ENCODE assay signal across 9 cellular contexts in the genomic region with DNA sequence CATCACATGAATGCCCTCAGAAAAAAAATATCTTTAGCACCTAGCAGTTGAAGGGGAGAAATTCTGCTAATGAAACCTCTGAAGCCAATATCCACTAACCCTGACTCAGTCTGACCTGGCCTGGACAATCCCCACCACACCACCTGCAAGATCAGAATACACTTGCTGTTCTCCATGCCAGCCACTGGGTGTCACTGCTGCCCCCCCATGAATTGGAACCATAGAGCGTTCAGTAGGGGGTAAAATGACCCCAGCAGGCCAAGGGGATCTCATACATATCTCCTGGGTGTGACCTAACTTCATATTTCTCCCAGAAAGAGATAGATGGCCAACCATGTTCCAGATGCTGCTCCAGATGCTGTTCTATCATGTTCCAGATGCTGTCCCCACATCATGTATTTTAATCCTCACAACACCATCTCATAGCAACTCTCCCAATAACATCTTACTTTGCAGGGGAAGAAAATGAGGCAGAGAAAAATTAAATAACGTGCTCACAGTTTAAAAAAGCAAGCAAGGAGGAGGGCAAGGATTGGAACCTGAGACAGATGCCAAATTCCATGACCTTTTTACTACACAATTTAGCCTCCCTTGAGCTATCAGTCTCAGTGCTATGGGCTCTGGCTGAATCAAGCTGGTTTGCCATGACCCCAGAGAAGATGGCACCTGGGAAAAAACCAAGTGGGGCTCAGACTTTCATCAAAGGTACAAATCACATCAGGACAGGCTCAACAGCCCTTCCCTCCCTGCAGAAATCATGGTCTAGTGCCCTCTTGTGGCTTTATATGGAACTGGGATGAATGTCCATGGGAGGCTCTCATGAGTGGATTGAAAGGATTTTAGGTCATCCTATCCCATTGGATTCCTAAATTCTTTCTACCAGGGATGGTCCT. TPM values are rescaled to one million over a fixed set of nuclear protein-coding genes. Genes with fewer than 3 reads are reported as not detected.
A peak's percentile ranks its signal among the peaks of the same experiment; 100 is the strongest.
DNase-seq lines count a peak whose midpoint lies in the region; ATAC-seq, FAIRE-seq and TF ChIP-seq lines count a peak whose summit lies in the region.
"Had no signal": no experiment of that assay in that cellular context is flagged by ENCODE, and none has a peak within 500 bp of the region (broad histone marks: within the 10 kb centered on the region; RNA-seq: fewer than 3 reads in every experiment).

No MANE protein-coding gene starts in this region.

- no peaks in the 10 kb centered on the region for H3K79me2 ChIP-seq in GM23338 (replicated peaks; ENCODE audit: insufficient read depth)

- no peak for FAIRE-seq in pancreas (lab: Jason Lieb, UNC)
- FAIRE-seq: G401.6 had no signal

- intact Hi-C loops in pancreas (cut with DNase I), result loop anchor here in 2 of 3 donors (10.0 kb wide), 1 partner anchor 1329 kb away; no protein-coding TSS in a partner anchor

- no peaks in the 10 kb centered on the region for H3F3A ChIP-seq in GM23338 (replicated peaks; ENCODE audit: low read depth)

- DNase-seq in SIG-M5 treated with dmso at 0.1 percent for 504 hours (lab: John Stamatoyannopoulos, UW; ENCODE audit: unreplicated experiment) (peak; percentile 15), SIG-M5 (lab: John Stamatoyannopoulos, UW) (no peak), GM23338 (ENCODE audit: low spot score) (peak; percentile 71), NCI-H82 (lab: John Stamatoyannopoulos, UW) (peak; percentile 69), dermis blood vessel endothelial cell (peak; percentile 47), pancreas (no peak), NCI-H2029 (lab: John Stamatoyannopoulos, UW) (no peak), NCI-H146 (lab: John Stamatoyannopoulos, UW) (no peak)

- no peaks in the 10 kb centered on the region for H3K9me3 Mint-ChIP-seq in GM23338

- no peak overlapping the region for H3K27ac Mint-ChIP-seq in GM23338

- H4K20me1 ChIP-seq in GM23338 (replicated peaks; ENCODE audit: insufficient read depth), result 0 out of 2 replicates have a peak, but pooled peaks cover 3% of the 10 kb centered on the region

- H3K4me1 ChIP-seq in GM23338 (ENCODE audit: insufficient read depth) (no peaks in the 10 kb centered on the region; the same call in 1 of the 2 replicates), pancreas (no peaks in the 10 kb centered on the region)

- no peak overlapping the region for H3K27ac ChIP-seq in GM23338 (ENCODE audit: low read depth)
- no peak overlapping the region for H3K27ac ChIP-seq in pancreas

- H3K27me3 ChIP-seq in GM23338 (ENCODE audit: insufficient read depth), result no peaks in the 10 kb centered on the region
- H3K27me3 ChIP-seq in pancreas, result peaks cover 0 to 4% (median 1%) of the 10 kb centered on the region in 4 donors

- H3K36me3 ChIP-seq in GM23338 (ENCODE audit: insufficient read depth), result no peaks in the 10 kb centered on the region
- no peaks in the 10 kb centered on the region for H3K36me3 ChIP-seq in pancreas

- no peaks in the 10 kb centered on the region for H3K36me3 Mint-ChIP-seq in GM23338 (ENCODE audit: low read depth)

- TF ChIP-seq CTCF in GM23338 (conservative IDR thresholded peaks at IDR 0.05; ENCODE audit: low read depth in 2 of 2) (peak; percentile 76 to 88), pancreas (IDR thresholded peaks at IDR 0.05) (peak in 3 of 4 donors; percentile 22 to 30 (median 24))

- no peak overlapping the region for H2AFZ ChIP-seq in GM23338

- peaks cover 8% of the 10 kb centered on the region for H3K27me3 Mint-ChIP-seq in GM23338 (ENCODE audit: insufficient read depth, low read depth, poor library complexity)

- 17 to 18% methylated on average over 2 of the region's 2 CpGs for WGBS in pancreas, 2 donors

- peaks cover 20% of the 10 kb centered on the region for H3K4me1 Mint-ChIP-seq in GM23338

- peaks cover 9% of the 10 kb centered on the region; the same call in 1 of the 2 replicates for H3K9me2 ChIP-seq in GM23338 (ENCODE audit: insufficient read depth)

- H3K9me3 ChIP-seq in pancreas, result no peaks in the 10 kb centered on the region

- ATAC-seq in GM23338, result peak; percentile 18
- peak in 2 of 4 donors; percentile 44 to 56 for ATAC-seq in pancreas

- no peak overlapping the region for H3K4me2 ChIP-seq in GM23338

- H3K4me3 Mint-ChIP-seq in GM23338, result no peak overlapping the region

- H3K4me3 ChIP-seq in GM23338 (no peak overlapping the region), pancreas (no peak overlapping the region)

TF ChIP-seq in GM23338, 12 proteins besides CTCF, POLR2A, EP300 and RAD21:
- TF ChIP-seq CREB1 (CRISPR knock-in tag; IDR thresholded peaks at IDR 0.05; ENCODE audit: low read depth) (no peak), EZH2phosphoT487 (IDR thresholded peaks at IDR 0.05; ENCODE audit: unreplicated experiment) (no peak)
- TF ChIP-seq, protein P1, sequence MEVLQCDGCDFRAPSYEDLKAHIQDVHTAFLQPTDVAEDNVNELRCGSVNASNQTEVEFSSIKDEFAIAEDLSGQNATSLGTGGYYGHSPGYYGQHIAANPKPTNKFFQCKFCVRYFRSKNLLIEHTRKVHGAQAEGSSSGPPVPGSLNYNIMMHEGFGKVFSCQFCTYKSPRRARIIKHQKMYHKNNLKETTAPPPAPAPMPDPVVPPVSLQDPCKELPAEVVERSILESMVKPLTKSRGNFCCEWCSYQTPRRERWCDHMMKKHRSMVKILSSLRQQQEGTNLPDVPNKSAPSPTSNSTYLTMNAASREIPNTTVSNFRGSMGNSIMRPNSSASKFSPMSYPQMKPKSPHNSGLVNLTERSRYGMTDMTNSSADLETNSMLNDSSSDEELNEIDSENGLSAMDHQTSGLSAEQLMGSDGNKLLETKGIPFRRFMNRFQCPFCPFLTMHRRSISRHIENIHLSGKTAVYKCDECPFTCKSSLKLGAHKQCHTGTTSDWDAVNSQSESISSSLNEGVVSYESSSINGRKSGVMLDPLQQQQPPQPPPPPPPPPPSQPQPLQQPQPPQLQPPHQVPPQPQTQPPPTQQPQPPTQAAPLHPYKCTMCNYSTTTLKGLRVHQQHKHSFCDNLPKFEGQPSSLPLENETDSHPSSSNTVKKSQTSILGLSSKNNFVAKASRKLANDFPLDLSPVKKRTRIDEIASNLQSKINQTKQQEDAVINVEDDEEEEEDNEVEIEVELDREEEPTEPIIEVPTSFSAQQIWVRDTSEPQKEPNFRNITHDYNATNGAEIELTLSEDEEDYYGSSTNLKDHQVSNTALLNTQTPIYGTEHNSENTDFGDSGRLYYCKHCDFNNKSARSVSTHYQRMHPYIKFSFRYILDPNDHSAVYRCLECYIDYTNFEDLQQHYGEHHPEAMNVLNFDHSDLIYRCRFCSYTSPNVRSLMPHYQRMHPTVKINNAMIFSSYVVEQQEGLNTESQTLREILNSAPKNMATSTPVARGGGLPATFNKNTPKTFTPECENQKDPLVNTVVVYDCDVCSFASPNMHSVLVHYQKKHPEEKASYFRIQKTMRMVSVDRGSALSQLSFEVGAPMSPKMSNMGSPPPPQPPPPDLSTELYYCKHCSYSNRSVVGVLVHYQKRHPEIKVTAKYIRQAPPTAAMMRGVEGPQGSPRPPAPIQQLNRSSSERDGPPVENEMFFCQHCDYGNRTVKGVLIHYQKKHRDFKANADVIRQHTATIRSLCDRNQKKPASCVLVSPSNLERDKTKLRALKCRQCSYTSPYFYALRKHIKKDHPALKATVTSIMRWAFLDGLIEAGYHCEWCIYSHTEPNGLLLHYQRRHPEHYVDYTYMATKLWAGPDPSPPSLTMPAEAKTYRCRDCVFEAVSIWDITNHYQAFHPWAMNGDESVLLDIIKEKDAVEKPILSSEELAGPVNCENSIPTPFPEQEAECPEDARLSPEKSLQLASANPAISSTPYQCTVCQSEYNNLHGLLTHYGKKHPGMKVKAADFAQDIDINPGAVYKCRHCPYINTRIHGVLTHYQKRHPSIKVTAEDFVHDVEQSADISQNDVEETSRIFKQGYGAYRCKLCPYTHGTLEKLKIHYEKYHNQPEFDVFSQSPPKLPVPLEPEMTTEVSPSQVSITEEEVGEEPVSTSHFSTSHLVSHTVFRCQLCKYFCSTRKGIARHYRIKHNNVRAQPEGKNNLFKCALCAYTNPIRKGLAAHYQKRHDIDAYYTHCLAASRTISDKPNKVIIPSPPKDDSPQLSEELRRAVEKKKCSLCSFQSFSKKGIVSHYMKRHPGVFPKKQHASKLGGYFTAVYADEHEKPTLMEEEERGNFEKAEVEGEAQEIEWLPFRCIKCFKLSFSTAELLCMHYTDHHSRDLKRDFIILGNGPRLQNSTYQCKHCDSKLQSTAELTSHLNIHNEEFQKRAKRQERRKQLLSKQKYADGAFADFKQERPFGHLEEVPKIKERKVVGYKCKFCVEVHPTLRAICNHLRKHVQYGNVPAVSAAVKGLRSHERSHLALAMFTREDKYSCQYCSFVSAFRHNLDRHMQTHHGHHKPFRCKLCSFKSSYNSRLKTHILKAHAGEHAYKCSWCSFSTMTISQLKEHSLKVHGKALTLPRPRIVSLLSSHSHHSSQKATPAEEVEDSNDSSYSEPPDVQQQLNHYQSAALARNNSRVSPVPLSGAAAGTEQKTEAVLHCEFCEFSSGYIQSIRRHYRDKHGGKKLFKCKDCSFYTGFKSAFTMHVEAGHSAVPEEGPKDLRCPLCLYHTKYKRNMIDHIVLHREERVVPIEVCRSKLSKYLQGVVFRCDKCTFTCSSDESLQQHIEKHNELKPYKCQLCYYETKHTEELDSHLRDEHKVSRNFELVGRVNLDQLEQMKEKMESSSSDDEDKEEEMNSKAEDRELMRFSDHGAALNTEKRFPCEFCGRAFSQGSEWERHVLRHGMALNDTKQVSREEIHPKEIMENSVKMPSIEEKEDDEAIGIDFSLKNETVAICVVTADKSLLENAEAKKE (CRISPR knock-in tag; IDR thresholded peaks at IDR 0.05), result peak; percentile 62; the same call in 1 of the 2 replicates

RNA-seq across cellular contexts. Expression of gene NTRK3, which starts 12.4 kb away (rescaled TPM):
- 3.1 and 5.4 TPM in 2 replicates for total RNA-seq in GM23338 (2014; rRNA removed; shearing (Covaris generic))
- polyA plus RNA-seq in GM23338 (2016; fragmentation: Nextera tagmentation; extraction: Ambion mirVana) (4.0 and 5.3 TPM in 2 replicates), pancreas (1 to 10 TPM; 1.1 TPM)
- total RNA-seq in dermis blood vessel endothelial cell (under 0.01 TPM in 1 of 2 replicates, not detected in the other), pancreas (under 1 TPM; 0.13 to 0.79 (median 0.33) TPM)

Comparison
In these comparisons a context has a peak if more than half of its experiments do, and no peak if none do; other contexts are left out.
1. DNase-seq: peak in SIG-M5 treated with dmso at 0.1 percent for 504 hours (single experiment), GM23338 (single experiment), NCI-H82 (single experiment) and dermis blood vessel endothelial cell (single experiment); none in SIG-M5 (single experiment), pancreas (0 of 6), NCI-H2029 (single experiment) and NCI-H146 (single experiment).